Comparison of ENCODE assay signal across 11 cellular contexts in genomic region chr21:44969965-44970755, GRCh38. TPM values are rescaled to one million over a fixed set of nuclear protein-coding genes. Genes with fewer than 3 reads are reported as not detected.
DNase-seq lines count a peak whose midpoint lies in the region; ATAC-seq and TF ChIP-seq lines count a peak whose summit lies in the region.
"Had no signal": no experiment of that assay in that cellular context is flagged by ENCODE, and none has a peak within 500 bp of the region (broad histone marks: within the 10 kb centered on the region; RNA-seq: fewer than 3 reads in every experiment).

No MANE protein-coding gene starts in this region.

- H3K9me3 Mint-ChIP-seq in central memory CD8-positive, alpha-beta T cell: no peaks in the 10 kb centered on the region
- no peaks in the 10 kb centered on the region for H3K9me3 Mint-ChIP-seq in activated T-helper 2 cell treated with anti-CD3 and anti-CD28 coated beads, Interferon-gamma antibody, Interleukin-2, Interleukin-4, amounts not matched to agents 10 μg/mL and 5 μg/mL and 100 μg/mL, durations not matched to agents 14 hours and 24 hours and 36 hours
- H3K9me3 Mint-ChIP-seq in CD4-positive, alpha-beta T cell: no peaks in the 10 kb centered on the region

- POLR2A ChIA-PET in CD4-positive, alpha-beta T cell (lab: Charles Lee): no interaction called here

- CTCF ChIA-PET in CD4-positive, alpha-beta T cell (lab: Charles Lee): no interaction called here

- H3K27me3 Mint-ChIP-seq in central memory CD8-positive, alpha-beta T cell: no peaks in the 10 kb centered on the region
- H3K27me3 Mint-ChIP-seq in activated T-helper 2 cell treated with anti-CD3 and anti-CD28 coated beads, Interferon-gamma antibody, Interleukin-2, Interleukin-4, amounts not matched to agents 10 μg/mL and 5 μg/mL and 100 μg/mL, durations not matched to agents 14 hours and 24 hours and 36 hours (ENCODE audit: low read depth): no peaks in the 10 kb centered on the region
- no peaks in the 10 kb centered on the region for H3K27me3 Mint-ChIP-seq in CD4-positive, alpha-beta T cell

- no peak overlapping the region for H3K27ac ChIP-seq in CD4-positive, alpha-beta T cell (ENCODE audit: low read depth, low read length)

- no peak for TF ChIP-seq CTCF in NB4 (IDR thresholded peaks at IDR 0.05; ENCODE audit: low read depth, low read length)
- TF ChIP-seq CTCF in mucosa of descending colon (IDR thresholded peaks at IDR 0.05): no peak
- no peak for TF ChIP-seq CTCF in CD4-positive, alpha-beta T cell (IDR thresholded peaks at IDR 0.05)

- peaks cover 17% of the 10 kb centered on the region for H3K4me1 Mint-ChIP-seq in central memory CD8-positive, alpha-beta T cell
- peaks cover 7% of the 10 kb centered on the region for H3K4me1 Mint-ChIP-seq in activated T-helper 2 cell treated with anti-CD3 and anti-CD28 coated beads, Interferon-gamma antibody, Interleukin-2, Interleukin-4, amounts not matched to agents 10 μg/mL and 5 μg/mL and 100 μg/mL, durations not matched to agents 14 hours and 24 hours and 36 hours (ENCODE audit: low read depth)
- H3K4me1 Mint-ChIP-seq in CD4-positive, alpha-beta T cell (ENCODE audit: low read depth): peaks cover 20% of the 10 kb centered on the region

- intact Hi-C loops in mucosa of descending colon (cut with DNase I, micrococcal nuclease): no loop called here
- intact Hi-C loops in activated T-helper 2 cell treated with anti-CD3 and anti-CD28 coated beads, Interferon-gamma antibody, Interleukin-2, Interleukin-4, amounts not matched to agents 10 μg/mL and 5 μg/mL and 100 μg/mL, durations not matched to agents 14 hours and 24 hours and 36 hours (cut with micrococcal nuclease): no loop called here
- intact Hi-C loops in CD4-positive, alpha-beta T cell (cut with DNase I, micrococcal nuclease): no loop called here

- no peak for TF ChIP-seq POLR2A in NB4 (IDR thresholded peaks at IDR 0.05; ENCODE audit: extremely low read depth, insufficient read length)

- H3K4me3 Mint-ChIP-seq in central memory CD8-positive, alpha-beta T cell: no peak overlapping the region
- no peak overlapping the region for H3K4me3 Mint-ChIP-seq in activated T-helper 2 cell treated with anti-CD3 and anti-CD28 coated beads, Interferon-gamma antibody, Interleukin-2, Interleukin-4, amounts not matched to agents 10 μg/mL and 5 μg/mL and 100 μg/mL, durations not matched to agents 14 hours and 24 hours and 36 hours (ENCODE audit: low read depth)
- no peak overlapping the region for H3K4me3 Mint-ChIP-seq in CD4-positive, alpha-beta T cell

- peak; percentile 26 for ATAC-seq in central memory CD8-positive, alpha-beta T cell (replicated peaks; ENCODE audit: extremely low read depth, poor library complexity, severe bottlenecking)
- ATAC-seq in mucosa of descending colon: peak; percentile 13
- ATAC-seq in CD4-positive, alpha-beta T cell (ENCODE audit: poor library complexity): no peak

- H3K27me3 ChIP-seq in CD4-positive, alpha-beta T cell (ENCODE audit: control insufficient read depth, insufficient read depth, low read length): no peaks in the 10 kb centered on the region
- H3K27me3 ChIP-seq: right atrium auricular region had no signal

- peaks cover 4% of the 10 kb centered on the region for H3K36me3 Mint-ChIP-seq in central memory CD8-positive, alpha-beta T cell (ENCODE audit: insufficient read depth)
- H3K36me3 Mint-ChIP-seq in activated T-helper 2 cell treated with anti-CD3 and anti-CD28 coated beads, Interferon-gamma antibody, Interleukin-2, Interleukin-4, amounts not matched to agents 10 μg/mL and 5 μg/mL and 100 μg/mL, durations not matched to agents 14 hours and 24 hours and 36 hours (ENCODE audit: low read depth): peaks cover 26% of the 10 kb centered on the region
- H3K36me3 Mint-ChIP-seq in CD4-positive, alpha-beta T cell (ENCODE audit: low read depth): peaks cover 21% of the 10 kb centered on the region

- H3K4me3 ChIP-seq in NB4 (ENCODE audit: low read depth, low read length) (no peak overlapping the region), mucosa of descending colon (no peak overlapping the region)
- H3K4me3 ChIP-seq: right atrium auricular region had no signal

- H3K27ac Mint-ChIP-seq in central memory CD8-positive, alpha-beta T cell (ENCODE audit: low read depth): peak overlapping the region; percentile 51
- no peak overlapping the region for H3K27ac Mint-ChIP-seq in activated T-helper 2 cell treated with anti-CD3 and anti-CD28 coated beads, Interferon-gamma antibody, Interleukin-2, Interleukin-4, amounts not matched to agents 10 μg/mL and 5 μg/mL and 100 μg/mL, durations not matched to agents 14 hours and 24 hours and 36 hours
- H3K27ac Mint-ChIP-seq in CD4-positive, alpha-beta T cell: no peak overlapping the region

- no peaks in the 10 kb centered on the region for H3K9me3 ChIP-seq in mucosa of descending colon
- H3K9me3 ChIP-seq in CD4-positive, alpha-beta T cell (ENCODE audit: control insufficient read depth, low read length): no peaks in the 10 kb centered on the region
- H3K9me3 ChIP-seq: right atrium auricular region had no signal

- DNase-seq in CD1c-positive myeloid dendritic cell (ENCODE audit: extremely low spot score) (peak; percentile 28), NB4 (ENCODE audit: low read depth) (peak; percentile 71), mucosa of descending colon (no peak), NCI-H187 (lab: John Stamatoyannopoulos, UW) (no peak), HuH-7 (ENCODE audit: low spot score) (no peak)
- DNase-seq in central memory CD8-positive, alpha-beta T cell (ENCODE audit: low spot score in 2 of 2): no peak
- no peak for DNase-seq in activated T-helper 2 cell treated with anti-CD3 and anti-CD28 coated beads, Interferon-gamma antibody, Interleukin-2, Interleukin-4, amounts not matched to agents 10 μg/mL and 5 μg/mL and 100 μg/mL, durations not matched to agents 14 hours and 24 hours and 36 hours (ENCODE audit: low spot score)
- no peak for DNase-seq in CD4-positive, alpha-beta T cell
- DNase-seq: stimulated activated CD8-positive, alpha-beta memory T cell treated with anti-CD3 and anti-CD28 coated beads, Interleukin-4, amount 100 ng/mL, for 48 hours; SW 1271 had no signal

- H3K36me3 ChIP-seq in mucosa of descending colon (ENCODE audit: low read depth): no peaks in the 10 kb centered on the region

- no peaks in the 10 kb centered on the region for H3K4me1 ChIP-seq in mucosa of descending colon (ENCODE audit: low read depth)

RNA-seq across cellular contexts. Expression of gene SLX9, which starts 30.3 kb away (rescaled TPM):
- total RNA-seq in mucosa of descending colon: 10 to 100 TPM; 19.8 to 42.2 (median 20.9) TPM
- total RNA-seq in activated T-helper 2 cell treated with anti-CD3 and anti-CD28 coated beads, Interferon-gamma antibody, Interleukin-2, Interleukin-4, amounts not matched to agents 10 μg/mL and 5 μg/mL and 100 μg/mL, durations not matched to agents 14 hours and 24 hours and 36 hours: 65.8 and 72.6 TPM in 2 replicates
- total RNA-seq in CD4-positive, alpha-beta T cell: 1 to 10 TPM; 7.7 to 9.1 TPM

RNA-seq across cellular contexts. Expression of gene ITGB2, which starts 49.5 kb away (rescaled TPM):
- total RNA-seq in mucosa of descending colon: 10 to 100 TPM; 10.8 to 52.3 (median 51.1) TPM
- total RNA-seq in activated T-helper 2 cell treated with anti-CD3 and anti-CD28 coated beads, Interferon-gamma antibody, Interleukin-2, Interleukin-4, amounts not matched to agents 10 μg/mL and 5 μg/mL and 100 μg/mL, durations not matched to agents 14 hours and 24 hours and 36 hours: 210 and 212 TPM in 2 replicates
- 100 to 1,000 TPM; 283 to 284 TPM for total RNA-seq in CD4-positive, alpha-beta T cell

Comparison
In these comparisons a context has a peak if more than half of its experiments do, and no peak if none do; other contexts are left out.
1. DNase-seq: peak in CD1c-positive myeloid dendritic cell (single experiment) and NB4 (single experiment); none in central memory CD8-positive, alpha-beta T cell (0 of 2), mucosa of descending colon (0 of 3), NCI-H187 (0 of 2), activated T-helper 2 cell treated with anti-CD3 and anti-CD28 coated beads, Interferon-gamma antibody, Interleukin-2, Interleukin-4, amounts not matched to agents 10 μg/mL and 5 μg/mL and 100 μg/mL, durations not matched to agents 14 hours and 24 hours and 36 hours (single experiment), CD4-positive, alpha-beta T cell (0 of 10) and HuH-7 (single experiment).